In genomic region chr12:98344034-98344565, GRCh38 we compare ENCODE assay signal across 16 cellular contexts.
A peak's percentile ranks its signal among the peaks of the same experiment; 100 is the strongest.
DNase-seq lines count a peak whose midpoint lies in the region; ATAC-seq, FAIRE-seq and TF ChIP-seq lines count a peak whose summit lies in the region.
"Had no signal": no experiment of that assay in that cellular context is flagged by ENCODE, and none has a peak within 500 bp of the region (broad histone marks: within the 10 kb centered on the region; RNA-seq: fewer than 3 reads in every experiment).

No MANE protein-coding gene starts in this region.

- no peaks in the 10 kb centered on the region for H3K36me3 ChIP-seq in HUES48 (ENCODE audit: control insufficient read depth, insufficient read depth, low read length)
- H3K36me3 ChIP-seq in keratinocyte (ENCODE audit: control insufficient read depth in 2 of 2, extremely low read depth in 1 of 2, insufficient read depth in 2 of 2, low read length in 2 of 2): no peaks in the 10 kb centered on the region

- H3K4me1 ChIP-seq in HUES48 (ENCODE audit: control insufficient read depth, insufficient read depth, low read length): peaks cover 17% of the 10 kb centered on the region
- H3K4me1 ChIP-seq in keratinocyte (ENCODE audit: control insufficient read depth, extremely low read depth, insufficient read depth, low read length): peaks cover 17% of the 10 kb centered on the region

- H3K9me3 ChIP-seq in HUES48 (ENCODE audit: control insufficient read depth, insufficient read depth, low read length) (no peaks in the 10 kb centered on the region), keratinocyte (ENCODE audit: control insufficient read depth, low read depth, low read length) (no peaks in the 10 kb centered on the region)

- peak overlapping the region; percentile 9 for H3K27ac ChIP-seq in HUES48 (ENCODE audit: low read depth, low read length)
- no peak overlapping the region for H3K27ac ChIP-seq in keratinocyte (ENCODE audit: control insufficient read depth, insufficient read depth, low read length)
- H3K27ac ChIP-seq: HL-60 had no signal

- H3K4me3 ChIP-seq in HUES48 (ENCODE audit: low read depth, low read length) (no peak overlapping the region), keratinocyte (ENCODE audit: control insufficient read depth in 2 of 3, extremely low read depth in 1 of 3, insufficient read depth in 2 of 3, low read depth in 1 of 3, low read length in 3 of 3) (no peak overlapping the region)

- TF ChIP-seq CTCF in WTC11 (IDR thresholded peaks at IDR 0.05) (no peak), keratinocyte (optimal IDR thresholded peaks at IDR 0.05 in 1 of 3, IDR thresholded peaks at IDR 0.05 in 1 of 3, conservative IDR thresholded peaks at IDR 0.05 in 1 of 3; ENCODE audit: extremely low read depth in 1 of 3, insufficient read depth in 2 of 3, low read length in 3 of 3) (no peak), osteocyte (IDR thresholded peaks at IDR 0.05) (no peak)

- CTCF ChIA-PET in WTC11 (lab: Charles Lee): interaction anchor here (0.9 to 2.9 kb wide), 2 partner anchors 13 to 117 kb away, joined by 3 to 9 read pairs; no protein-coding TSS in a partner anchor

- H3K9ac ChIP-seq in HUES48 (ENCODE audit: low read depth, low read length) (no peak overlapping the region), keratinocyte (ENCODE audit: control insufficient read depth, extremely low read depth, insufficient read depth, low read length) (no peak overlapping the region)

- H3K27ac Mint-ChIP-seq in WTC11 (peak overlapping the region; percentile 17; the same call in 1 of the 2 replicates), osteocyte (ENCODE audit: unreplicated experiment) (no peak overlapping the region)
- H3K27ac Mint-ChIP-seq: CD4-positive, alpha-beta T cell had no signal

- POLR2A ChIA-PET in WTC11 (lab: Charles Lee): no interaction called here

- H3K4me2 ChIP-seq in keratinocyte (ENCODE audit: control insufficient read depth, extremely low read depth, insufficient read depth, low read depth, low read length): no peak overlapping the region

- H3K4me1 Mint-ChIP-seq in WTC11 (peaks cover 43% of the 10 kb centered on the region), osteocyte (ENCODE audit: unreplicated experiment) (no peaks in the 10 kb centered on the region)

- no peaks in the 10 kb centered on the region for H4K20me1 ChIP-seq in keratinocyte (ENCODE audit: control insufficient read depth, extremely low read depth, insufficient read depth, low read length)

- H3K79me2 ChIP-seq in keratinocyte (ENCODE audit: control insufficient read depth, insufficient read depth, low read length): no peaks in the 10 kb centered on the region

- H3K4me3 Mint-ChIP-seq in WTC11: peak overlapping the region; percentile 25; the same call in 1 of the 2 replicates
- no peak overlapping the region for H3K4me3 Mint-ChIP-seq in osteocyte (ENCODE audit: unreplicated experiment)
- H3K4me3 Mint-ChIP-seq: CD4-positive, alpha-beta T cell had no signal

- TF ChIP-seq POLR2A in GM12891 (IDR thresholded peaks at IDR 0.05; ENCODE audit: low read depth, low read length): no peak

- DNase-seq in GM12891 (ENCODE audit: insufficient read length, low spot score) (no peak), WTC11 (ENCODE audit: low spot score) (no peak), keratinocyte (ENCODE audit: low read depth, low spot score) (no peak), NCI-H2171 treated with DMSO at 0.1 percent for 48 hours (lab: John Stamatoyannopoulos, UW) (no peak), osteocyte (ENCODE audit: extremely low spot score, unreplicated experiment) (no peak), hippocampal formation (lab: John Stamatoyannopoulos, UW) (no peak)
- DNase-seq: CD4-positive, alpha-beta T cell; DMS79; H9; KBM-7; NCI-H1694; NCI-H524 treated with DMSO at 0.1 percent for 48 hours; NCI-H82; Right ventricle myocardium superior had no signal

- 0 out of 2 replicates have a peak, but pooled peaks cover 3% of the 10 kb centered on the region for H3K36me3 Mint-ChIP-seq in WTC11
- no peaks in the 10 kb centered on the region for H3K36me3 Mint-ChIP-seq in osteocyte (ENCODE audit: unreplicated experiment)

- H3K9me3 Mint-ChIP-seq in WTC11 (peaks cover 14% of the 10 kb centered on the region), osteocyte (ENCODE audit: unreplicated experiment) (no peaks in the 10 kb centered on the region)
- H3K9me3 Mint-ChIP-seq: CD4-positive, alpha-beta T cell had no signal

- H3K27me3 Mint-ChIP-seq in WTC11 (ENCODE audit: low read depth) (no peaks in the 10 kb centered on the region), osteocyte (ENCODE audit: unreplicated experiment) (peaks cover 17% of the 10 kb centered on the region)

- FAIRE-seq in GM12891 (lab: Jason Lieb, UNC) (peak; percentile 54), keratinocyte (lab: Jason Lieb, UNC) (peak; percentile 13)

- peak overlapping the region; percentile 0 for H2AFZ ChIP-seq in keratinocyte (ENCODE audit: control insufficient read depth, low read length)

- H3K27me3 ChIP-seq in HUES48 (ENCODE audit: control insufficient read depth, insufficient read depth, low read length): no peaks in the 10 kb centered on the region
- H3K27me3 ChIP-seq in keratinocyte (ENCODE audit: control insufficient read depth, extremely low read depth, insufficient read depth, low read length): no peaks in the 10 kb centered on the region

- H3K9me1 ChIP-seq in keratinocyte (ENCODE audit: control insufficient read depth, extremely low read depth, insufficient read depth, low read length): no peaks in the 10 kb centered on the region

- ATAC-seq in WTC11: peak; percentile 20

- dilution Hi-C loops in keratinocyte (cut with MboI; ENCODE audit: extremely low pct_ligation_motif_present, low sequenced_read_pairs): no loop called here

TF ChIP-seq in GM12891, 5 proteins besides CTCF, POLR2A, EP300 and RAD21:
- TF ChIP-seq SPI1 (IDR thresholded peaks at IDR 0.05; ENCODE audit: low read depth, low read length) (no peak), POLR2AphosphoS5 (IDR thresholded peaks at IDR 0.05; ENCODE audit: low read depth, low read length) (no peak), PAX5 (IDR thresholded peaks at IDR 0.05; ENCODE audit: insufficient read depth, low read length, severe bottlenecking) (no peak), POU2F2 (IDR thresholded peaks at IDR 0.05; ENCODE audit: low read depth, low read length) (no peak), TAF1 (IDR thresholded peaks at IDR 0.05; ENCODE audit: low read depth, low read length) (no peak)

TF ChIP-seq in WTC11, 78 proteins besides CTCF, POLR2A, EP300 and RAD21 (continues in another document):
- TF ChIP-seq AFF4 (CRISPR knock-in tag; IDR thresholded peaks at IDR 0.05; ENCODE audit: borderline replicate concordance) (no peak), ZNF512 (CRISPR knock-in tag; IDR thresholded peaks at IDR 0.05; ENCODE audit: borderline replicate concordance) (no peak), PRRX2 (CRISPR knock-in tag; IDR thresholded peaks at IDR 0.05) (no peak), JUN (CRISPR knock-in tag; IDR thresholded peaks at IDR 0.05) (no peak), ATF3 (CRISPR knock-in tag; conservative IDR thresholded peaks at IDR 0.05) (no peak), TEAD4 (CRISPR knock-in tag; IDR thresholded peaks at IDR 0.05) (no peak), OVOL2 (CRISPR knock-in tag; IDR thresholded peaks at IDR 0.05; ENCODE audit: borderline replicate concordance) (no peak)
- TF ChIP-seq, protein P1, sequence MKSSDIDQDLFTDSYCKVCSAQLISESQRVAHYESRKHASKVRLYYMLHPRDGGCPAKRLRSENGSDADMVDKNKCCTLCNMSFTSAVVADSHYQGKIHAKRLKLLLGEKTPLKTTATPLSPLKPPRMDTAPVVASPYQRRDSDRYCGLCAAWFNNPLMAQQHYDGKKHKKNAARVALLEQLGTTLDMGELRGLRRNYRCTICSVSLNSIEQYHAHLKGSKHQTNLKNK (CRISPR knock-in tag; IDR thresholded peaks at IDR 0.05): no peak
